17 cellular contexts compared by ENCODE assay signal in the genomic region with DNA sequence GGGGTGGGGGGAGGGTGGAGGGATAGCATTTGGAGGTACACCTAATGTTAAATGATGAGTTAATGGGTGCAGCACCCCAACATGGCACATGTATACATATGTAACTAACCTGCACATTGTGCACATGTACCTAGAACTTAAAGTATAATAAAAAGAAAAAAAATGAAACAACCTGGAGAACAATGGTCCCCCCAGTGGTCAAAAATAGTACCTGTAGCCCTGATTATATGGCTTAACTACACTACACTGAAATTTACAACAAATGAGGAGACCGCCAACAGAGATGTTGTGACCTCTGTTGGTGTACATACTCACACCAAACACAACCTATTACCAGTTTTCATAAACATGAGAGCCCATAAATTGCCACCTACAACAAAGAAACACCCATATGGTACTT. TPM values are rescaled to one million over a fixed set of nuclear protein-coding genes. Genes with fewer than 3 reads are reported as not detected.
DNase-seq lines count a peak whose midpoint lies in the region; ATAC-seq and TF ChIP-seq lines count a peak whose summit lies in the region.
"Had no signal": no experiment of that assay in that cellular context is flagged by ENCODE, and none has a peak within 500 bp of the region (broad histone marks: within the 10 kb centered on the region; RNA-seq: fewer than 3 reads in every experiment).

No MANE protein-coding gene starts in this region.

- intact Hi-C loops in head of caudate nucleus (cut with DNase I) = no loop called here

- H3K79me2 ChIP-seq in hepatocyte = no peaks in the 10 kb centered on the region

- H2AFZ ChIP-seq in hepatocyte = no peak overlapping the region

- no peaks in the 10 kb centered on the region for H3K27me3 ChIP-seq in BJ (ENCODE audit: control insufficient read depth, insufficient read depth, low read length)
- no peaks in the 10 kb centered on the region for H3K27me3 ChIP-seq in endodermal cell (ENCODE audit: control insufficient read depth, insufficient read depth, low read length, poor library complexity, severe bottlenecking)
- H3K27me3 ChIP-seq in hepatocyte = no peaks in the 10 kb centered on the region
- H3K27me3 ChIP-seq: BE2C, tibial artery had no signal

- H3K9me2 ChIP-seq in hepatocyte (replicated peaks; ENCODE audit: insufficient read depth) = no peaks in the 10 kb centered on the region

- H3K4me3 Mint-ChIP-seq in endodermal cell = no peak overlapping the region
- H3K4me3 Mint-ChIP-seq: activated CD8-positive, alpha-beta T cell treated with anti-CD3 and anti-CD28 coated beads, Interleukin-2, amount 10 ng/mL, durations not matched to agents 7 days and 5 days; stimulated activated effector memory CD8-positive, alpha-beta T cell treated with anti-CD3 and anti-CD28 coated beads, Interleukin-12 subunit alpha, Interleukin-12 subunit beta, amount 100 ng/mL, for 72 hours had no signal

- H3K9ac ChIP-seq in endodermal cell (ENCODE audit: extremely low read depth, low read length, poor library complexity, severe bottlenecking) = no peak overlapping the region

- CTCF ChIA-PET in BJ (lab: Yijun Ruan, JAX) = no interaction called here

- H3K4me3 ChIP-seq in BJ (ENCODE audit: low read depth, low read length) (no peak overlapping the region), endodermal cell (ENCODE audit: low read length) (no peak overlapping the region), hepatocyte (no peak overlapping the region)
- H3K4me3 ChIP-seq: heart left ventricle, tibial artery had no signal

- H3K4me1 ChIP-seq in endodermal cell (ENCODE audit: control insufficient read depth, insufficient read depth, low read length) (no peaks in the 10 kb centered on the region), hepatocyte (ENCODE audit: insufficient read depth) (no peaks in the 10 kb centered on the region)
- H3K4me1 ChIP-seq: BE2C, heart left ventricle, tibial artery had no signal

- H3K9me3 ChIP-seq in endodermal cell (ENCODE audit: control insufficient read depth, low read length) (no peaks in the 10 kb centered on the region), hepatocyte (ENCODE audit: low read depth) (no peaks in the 10 kb centered on the region)
- H3K9me3 ChIP-seq: BE2C, tibial artery had no signal

- ATAC-seq in GM19351 (IDR thresholded peaks at IDR 0.05; ENCODE audit: unreplicated experiment) = peak; percentile 82
- ATAC-seq: activated CD8-positive, alpha-beta T cell treated with anti-CD3 and anti-CD28 coated beads, Interleukin-2, amount 10 ng/mL, durations not matched to agents 7 days and 5 days; heart left ventricle; stimulated activated effector memory CD8-positive, alpha-beta T cell treated with anti-CD3 and anti-CD28 coated beads, Interleukin-12 subunit alpha, Interleukin-12 subunit beta, amount 100 ng/mL, for 72 hours had no signal

- TF ChIP-seq CTCF in BJ (IDR thresholded peaks at IDR 0.05; ENCODE audit: insufficient read depth, low read depth, low read length) (0 out of 2 replicates have a peak, but pooled peaks have one; percentile 15), endodermal cell (conservative IDR thresholded peaks at IDR 0.05) (peak; percentile 61), hepatocyte (IDR thresholded peaks at IDR 0.05; ENCODE audit: poor library complexity) (no peak)

- H3K36me3 ChIP-seq in BJ (ENCODE audit: control insufficient read depth, insufficient read depth, low read length) (no peaks in the 10 kb centered on the region), endodermal cell (ENCODE audit: control insufficient read depth, insufficient read depth, low read length) (no peaks in the 10 kb centered on the region), hepatocyte (replicated peaks; ENCODE audit: insufficient read depth, low read depth) (no peaks in the 10 kb centered on the region)
- H3K36me3 ChIP-seq: BE2C, heart left ventricle, tibial artery had no signal

- H3K27ac ChIP-seq in endodermal cell (ENCODE audit: low read depth, low read length) (no peak overlapping the region), hepatocyte (no peak overlapping the region)
- H3K27ac ChIP-seq: epithelial cell of prostate, heart left ventricle, tibial artery had no signal

- POLR2A ChIA-PET in BJ (lab: Charles Lee) = no interaction called here

- no peaks in the 10 kb centered on the region for H4K20me1 ChIP-seq in hepatocyte (ENCODE audit: insufficient read depth, poor library complexity, severe bottlenecking)

- peaks cover 42% of the 10 kb centered on the region for H3K9me3 Mint-ChIP-seq in endodermal cell
- H3K9me3 Mint-ChIP-seq: stimulated activated effector memory CD8-positive, alpha-beta T cell treated with anti-CD3 and anti-CD28 coated beads, Interleukin-12 subunit alpha, Interleukin-12 subunit beta, amount 100 ng/mL, for 72 hours had no signal

- DNase-seq in BJ (ENCODE audit: low read depth) = no peak
- peak; percentile 2 for DNase-seq in NAMALWA (ENCODE audit: low spot score)
- no peak for DNase-seq in endodermal cell
- DNase-seq in OCI-M1 (lab: John Stamatoyannopoulos, UW) = no peak
- DNase-seq in hepatocyte (ENCODE audit: low spot score) = no peak
- DNase-seq in head of caudate nucleus = no peak
- DNase-seq in DMS 273 treated with DMSO at 0.1 percent for 48 hours (lab: John Stamatoyannopoulos, UW) = no peak
- DNase-seq: activated CD8-positive, alpha-beta T cell treated with anti-CD3 and anti-CD28 coated beads, Interleukin-2, amount 10 ng/mL, durations not matched to agents 7 days and 5 days; amniotic stem cell; BE2C; heart left ventricle; islet precursor cell; occipital lobe; tibial artery had no signal

- 100% methylated on average over 1 of the region's 1 CpG; no CpG with 5 or more reads in 1 of the 2 experiments for WGBS in endodermal cell (ENCODE audit: insufficient coverage in 1 of 2, insufficient read length in 1 of 2), 2 experiments
- WGBS in hepatocyte (ENCODE audit: low lambda C conversion rate, missing lambda C conversion rate) = 96% methylated on average over 1 of the region's 1 CpG

- H3K36me3 Mint-ChIP-seq in endodermal cell (ENCODE audit: low read depth) = no peaks in the 10 kb centered on the region
- H3K36me3 Mint-ChIP-seq: stimulated activated effector memory CD8-positive, alpha-beta T cell treated with anti-CD3 and anti-CD28 coated beads, Interleukin-12 subunit alpha, Interleukin-12 subunit beta, amount 100 ng/mL, for 72 hours had no signal

- no peak overlapping the region for H3K27ac Mint-ChIP-seq in endodermal cell
- H3K27ac Mint-ChIP-seq: activated CD8-positive, alpha-beta T cell treated with anti-CD3 and anti-CD28 coated beads, Interleukin-2, amount 10 ng/mL, durations not matched to agents 7 days and 5 days; stimulated activated effector memory CD8-positive, alpha-beta T cell treated with anti-CD3 and anti-CD28 coated beads, Interleukin-12 subunit alpha, Interleukin-12 subunit beta, amount 100 ng/mL, for 72 hours had no signal

- no peak overlapping the region for H3K4me2 ChIP-seq in hepatocyte

- no peaks in the 10 kb centered on the region for H3K4me1 Mint-ChIP-seq in endodermal cell
- H3K4me1 Mint-ChIP-seq: stimulated activated effector memory CD8-positive, alpha-beta T cell treated with anti-CD3 and anti-CD28 coated beads, Interleukin-12 subunit alpha, Interleukin-12 subunit beta, amount 100 ng/mL, for 72 hours had no signal

- no peaks in the 10 kb centered on the region for H3K27me3 Mint-ChIP-seq in endodermal cell (ENCODE audit: insufficient read depth)

RNA-seq across cellular contexts. Expression of gene MAGEE1, which starts 7.3 kb away (rescaled TPM):
- 0.26 and 0.27 TPM in 2 replicates for polyA plus RNA-seq in BJ (2011; rRNA removed)
- 0.05 and 0.46 TPM in 2 replicates for polyA minus RNA-seq in BJ (2011; rRNA and poly(A)+ RNA removed)
- total RNA-seq in endodermal cell = 1 to 10 TPM; 7.1 to 9.6 TPM
- polyA plus RNA-seq in endodermal cell (2013, experiment 1 of 2) = 8.7 TPM
- polyA plus RNA-seq in endodermal cell (2013, experiment 2 of 2) = 7.6 TPM
- 1.5 and 1.7 TPM in 2 replicates for total RNA-seq in hepatocyte
- 0.52 TPM in 1 of 2 replicates, not detected in the other for polyA plus RNA-seq in hepatocyte
